Comparison of ENCODE assay signal across 9 cellular contexts in genomic region chr6:157823001-157823522, GRCh38. TPM values are rescaled to one million over a fixed set of nuclear protein-coding genes. Genes with fewer than 3 reads are reported as not detected.
DNase-seq lines count a peak whose midpoint lies in the region; ATAC-seq, FAIRE-seq and TF ChIP-seq lines count a peak whose summit lies in the region.
"Had no signal": no experiment of that assay in that cellular context is flagged by ENCODE, and none has a peak within 500 bp of the region (broad histone marks: within the 10 kb centered on the region; RNA-seq: fewer than 3 reads in every experiment).

Gene SNX9, plus strand, starts transcription at chr6:157823246. Its CDS starts 189 bp downstream, at chr6:157823435.

- intact Hi-C loops in kidney (cut with DNase I): no loop called here

- H3K27ac ChIP-seq in kidney (ENCODE audit: low read depth in 2 of 2, low read length in 2 of 2): peak within 1 kb of the TSS; percentile 93 to 97

- H3K4me1 ChIP-seq in kidney (ENCODE audit: control insufficient read depth in 1 of 2, insufficient read depth in 1 of 2, low read depth in 1 of 2, low read length in 2 of 2): peaks cover 0 to 2% of the 10 kb centered on the region in 2 donors

- peak within 1 kb of the TSS; percentile 65 to 87 for H3K4me3 ChIP-seq in kidney (ENCODE audit: low read length in 2 of 2)

- H3K9me3 ChIP-seq in kidney (ENCODE audit: control insufficient read depth in 1 of 2, low read length in 2 of 2): no peaks in the 10 kb centered on the region

- DNase-seq in DMS79 treated with DMSO at 0.1 percent for 48 hours (lab: John Stamatoyannopoulos, UW) (peak; percentile 45), DMS79 (lab: John Stamatoyannopoulos, UW) (no peak), NCI-H1930 (lab: John Stamatoyannopoulos, UW) (peak; percentile 15 to 48), cerebellar cortex (ENCODE audit: low spot score) (peak; percentile 40), kidney (peak; percentile 94)
- DNase-seq in activated CD4-positive, CD25-positive, alpha-beta regulatory T cell (lab: John Stamatoyannopoulos, UW): peak; percentile 33 to 51 (median 44)
- DNase-seq in stimulated activated CD4-positive, alpha-beta T cell treated with anti-CD3 and anti-CD28 coated beads, Interleukin-15, amount 100 ng/mL, for 1 hour (ENCODE audit: low read depth in 1 of 2, low spot score in 1 of 2): peak; percentile 40 to 59

- no peak for FAIRE-seq in kidney (lab: Jason Lieb, UNC)
- FAIRE-seq: A204.1 had no signal

- peak; percentile 17 for TF ChIP-seq CTCF in kidney (IDR thresholded peaks at IDR 0.05; ENCODE audit: borderline replicate concordance, extremely low read depth, insufficient read depth)

- H3K9ac ChIP-seq in kidney (ENCODE audit: low read length in 2 of 2): peak within 1 kb of the TSS; percentile 67 to 85

- no peaks in the 10 kb centered on the region for H3K36me3 ChIP-seq in kidney (ENCODE audit: control insufficient read depth in 1 of 2, insufficient read depth in 2 of 2, low read length in 2 of 2)

- peak; percentile 70 for ATAC-seq in HG02623 (IDR thresholded peaks at IDR 0.05; ENCODE audit: unreplicated experiment)

RNA-seq across cellular contexts. Expression of gene SNX9, which starts in this region (rescaled TPM):
- 49.3 TPM for total RNA-seq in kidney
- 25.2 TPM for polyA plus RNA-seq in kidney (ENCODE audit: insufficient read depth, low read depth, low replicate concordance)
